Comparison of ENCODE assay signal across 20 cellular contexts in the genomic region with DNA sequence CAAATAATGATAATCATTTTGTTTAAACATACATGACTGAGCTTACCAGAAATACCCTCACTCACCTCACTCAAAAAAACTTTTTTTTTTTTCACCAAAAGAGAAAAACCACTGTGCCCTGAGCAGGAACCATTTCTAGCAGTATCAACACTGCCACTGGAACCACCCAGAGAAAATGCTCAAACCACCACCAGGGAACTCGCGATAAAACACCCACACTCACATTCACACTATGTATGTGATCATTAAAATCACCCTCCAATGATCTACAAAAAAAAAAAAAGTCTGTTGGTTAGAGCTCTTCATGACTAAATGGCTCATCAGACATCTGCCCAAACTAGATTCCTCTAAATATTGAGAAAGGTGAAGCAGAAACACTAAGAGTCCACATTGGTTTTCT. TPM values are rescaled to one million over a fixed set of nuclear protein-coding genes. Genes with fewer than 3 reads are reported as not detected.
DNase-seq lines count a peak whose midpoint lies in the region; ATAC-seq, FAIRE-seq and TF ChIP-seq lines count a peak whose summit lies in the region.
"Had no signal": no experiment of that assay in that cellular context is flagged by ENCODE, and none has a peak within 500 bp of the region (broad histone marks: within the 10 kb centered on the region; RNA-seq: fewer than 3 reads in every experiment).

No MANE protein-coding gene starts in this region.

- WGBS in GM12878 (ENCODE audit: insufficient coverage, insufficient replicate concordance, low lambda C conversion rate, missing lambda C conversion rate) = 38% methylated on average over 2 of the region's 2 CpGs

- BruUV-seq in GM12878 (replicated peaks; lab: Mats Ljungman, UMichigan) = no TSS peak

- ATAC-seq in GM12878 = peak; percentile 58
- ATAC-seq in stimulated activated naive B cell treated with anti-CD40 and anti-IgM and Interleukin-4, amounts not matched to agents 10 μg/mL and 1 μg/mL and 100 μg/mL, for 72 hours (replicated peaks) = peak; percentile 41 to 53
- ATAC-seq in T-helper 17 cell = no peak

- TF ChIP-seq POLR2A in GM12878 (IDR thresholded peaks at IDR 0.05; ENCODE audit: low read depth, low read length) = no peak

- FAIRE-seq in GM12878 (lab: Jason Lieb, UNC) = no peak
- FAIRE-seq: D721Med had no signal

- SMC1A ChIA-PET in GM12878 (lab: Charles Lee; ENCODE audit: uncharacterized antibody, unreplicated experiment) = interaction anchor here (0.8 to 1.6 kb wide), 4 partner anchors 10 to 138 kb away, joined by 3 to 6 read pairs (median 3); no protein-coding TSS in a partner anchor

- H3K27ac Mint-ChIP-seq in T-helper 1 cell treated with Interleukin-12 subunit alpha and Interleukin-12 subunit beta and Interleukin-4 antibody, amounts not matched to agents 30 μg/mL and 1 μg/mL, for 36 hours = no peak overlapping the region
- H3K27ac Mint-ChIP-seq in activated naive CD4-positive, alpha-beta T cell treated with anti-CD3 and anti-CD28 coated beads for 36 hours = peak overlapping the region; percentile 10
- H3K27ac Mint-ChIP-seq in stimulated activated naive B cell treated with anti-CD40 and anti-IgM and Interleukin-4, amounts not matched to agents 10 μg/mL and 1 μg/mL and 100 μg/mL, for 72 hours = no peak overlapping the region
- H3K27ac Mint-ChIP-seq in T-helper 17 cell = no peak overlapping the region

- peaks cover 50% of the 10 kb centered on the region for H3K4me1 Mint-ChIP-seq in T-helper 1 cell treated with Interleukin-12 subunit alpha and Interleukin-12 subunit beta and Interleukin-4 antibody, amounts not matched to agents 30 μg/mL and 1 μg/mL, for 36 hours (ENCODE audit: low read depth)
- peaks cover 52% of the 10 kb centered on the region for H3K4me1 Mint-ChIP-seq in activated naive CD4-positive, alpha-beta T cell treated with anti-CD3 and anti-CD28 coated beads for 36 hours (ENCODE audit: low read depth)
- H3K4me1 Mint-ChIP-seq in stimulated activated naive B cell treated with anti-CD40 and anti-IgM and Interleukin-4, amounts not matched to agents 10 μg/mL and 1 μg/mL and 100 μg/mL, for 72 hours = peaks cover 15 to 57% of the 10 kb centered on the region in 2 donors
- H3K4me1 Mint-ChIP-seq in T-helper 17 cell = peaks cover 6% of the 10 kb centered on the region

- POLR2A ChIA-PET in GM12878 (lab: Charles Lee) = interaction anchor here (0.6 to 0.7 kb wide), 3 partner anchors 64 to 221 kb away, joined by 3 to 4 read pairs (median 3); no protein-coding TSS in a partner anchor

- H3K4me2 ChIP-seq in GM12878 (ENCODE audit: control insufficient read depth, insufficient read depth) = no peak overlapping the region

- intact Hi-C loops in activated naive CD4-positive, alpha-beta T cell treated with anti-CD3 and anti-CD28 coated beads for 36 hours (cut with micrococcal nuclease) = no loop called here
- intact Hi-C loops in GM12878 (cut with micrococcal nuclease; ENCODE audit: unreplicated experiment) = no loop called here

- no peak overlapping the region for H3K9ac ChIP-seq in GM12878 (ENCODE audit: control insufficient read depth, insufficient read depth, low read length)

- no peak for TF ChIP-seq CTCF in GM12878 (IDR thresholded peaks at IDR 0.05 in 2 of 3, conservative IDR thresholded peaks at IDR 0.05 in 1 of 3; ENCODE audit: control insufficient read depth in 2 of 3, extremely low read depth in 1 of 3, insufficient read depth in 1 of 3, low read depth in 3 of 3, low read length in 3 of 3)

- H3K27me3 ChIP-seq in GM12878 (replicated peaks in 1 of 2; ENCODE audit: control insufficient read depth in 2 of 2, insufficient read depth in 2 of 2, low read length in 1 of 2) = no peaks in the 10 kb centered on the region
- H3K27me3 ChIP-seq: MG63 had no signal

- no peaks in the 10 kb centered on the region for H3K4me1 ChIP-seq in GM12878 (ENCODE audit: control insufficient read depth, insufficient read depth, low read length)

- no peaks in the 10 kb centered on the region for H3K36me3 ChIP-seq in GM12878 (ENCODE audit: control insufficient read depth in 2 of 2, insufficient read depth in 2 of 2, low read length in 1 of 2)
- H3K36me3 ChIP-seq: MG63 had no signal

- RAD21 ChIA-PET in GM12878 (lab: Charles Lee; ENCODE audit: unreplicated experiment) = interaction anchor here (0.9 to 1.5 kb wide), 3 partner anchors 112 to 215 kb away, joined by 3 read pairs; no protein-coding TSS in a partner anchor

- in situ Hi-C loops in GM12878 (cut with MboI) = no loop called here

- peaks cover 3% of the 10 kb centered on the region for H3K27me3 Mint-ChIP-seq in T-helper 1 cell treated with Interleukin-12 subunit alpha and Interleukin-12 subunit beta and Interleukin-4 antibody, amounts not matched to agents 30 μg/mL and 1 μg/mL, for 36 hours (ENCODE audit: low read depth)
- no peaks in the 10 kb centered on the region for H3K27me3 Mint-ChIP-seq in activated naive CD4-positive, alpha-beta T cell treated with anti-CD3 and anti-CD28 coated beads for 36 hours (ENCODE audit: low read depth)
- H3K27me3 Mint-ChIP-seq in stimulated activated naive B cell treated with anti-CD40 and anti-IgM and Interleukin-4, amounts not matched to agents 10 μg/mL and 1 μg/mL and 100 μg/mL, for 72 hours = peaks cover 0 to 3% of the 10 kb centered on the region in 2 donors
- H3K27me3 Mint-ChIP-seq in T-helper 17 cell = no peaks in the 10 kb centered on the region

- CTCF ChIA-PET in activated naive CD4-positive, alpha-beta T cell treated with anti-CD3 and anti-CD28 coated beads for 36 hours (lab: Charles Lee) = interaction anchor here (0.6 to 1.7 kb wide), 6 partner anchors 21 to 248 kb away, joined by 3 to 4 read pairs (median 4); no protein-coding TSS in a partner anchor
- CTCF ChIA-PET in GM12878 (lab: Yijun Ruan, JAX) = interaction anchor here (1.0 to 1.9 kb wide), 3 partner anchors 10 to 112 kb away, joined by 3 to 4 read pairs (median 3); no protein-coding TSS in a partner anchor

- H3K9me3 Mint-ChIP-seq in T-helper 1 cell treated with Interleukin-12 subunit alpha and Interleukin-12 subunit beta and Interleukin-4 antibody, amounts not matched to agents 30 μg/mL and 1 μg/mL, for 36 hours = peaks cover 4% of the 10 kb centered on the region
- peaks cover 3% of the 10 kb centered on the region for H3K9me3 Mint-ChIP-seq in activated naive CD4-positive, alpha-beta T cell treated with anti-CD3 and anti-CD28 coated beads for 36 hours
- H3K9me3 Mint-ChIP-seq in stimulated activated naive B cell treated with anti-CD40 and anti-IgM and Interleukin-4, amounts not matched to agents 10 μg/mL and 1 μg/mL and 100 μg/mL, for 72 hours = peaks cover 8 to 9% of the 10 kb centered on the region in 2 donors

- no peak for TF ChIP-seq RAD21 in GM12878 (IDR thresholded peaks at IDR 0.05; ENCODE audit: insufficient read depth, low read depth, low read length)

- H2AFZ ChIP-seq in GM12878 (ENCODE audit: control insufficient read depth, low read depth, low read length) = no peak overlapping the region

- DNase-seq in T-helper 1 cell = no peak
- DNase-seq in activated naive CD4-positive, alpha-beta T cell treated with anti-CD3 and anti-CD28 coated beads for 36 hours = no peak
- no peak for DNase-seq in activated naive CD4-positive, alpha-beta T cell (lab: John Stamatoyannopoulos, UW)
- DNase-seq in GM12878 (ENCODE audit: low read depth, low spot score) = no peak
- DNase-seq in stimulated activated naive B cell treated with anti-CD40 and anti-IgM and Interleukin-4, amounts not matched to agents 10 μg/mL and 1 μg/mL and 100 μg/mL, for 72 hours = no peak
- no peak for DNase-seq in T-helper 17 cell
- DNase-seq in DMS153 (lab: John Stamatoyannopoulos, UW) = no peak
- DNase-seq: AML-193, DMS79, Kasumi-1, MG63, NCI-H1048, NCI-H1436, NCI-H1930, NCI-H226, NCI-H524 had no signal

- H3K79me2 ChIP-seq in GM12878 (ENCODE audit: control insufficient read depth, insufficient read depth, low read length) = no peaks in the 10 kb centered on the region

- no peak overlapping the region for H3K4me3 ChIP-seq in GM12878
- H3K4me3 ChIP-seq: MG63 had no signal

- H3K9me3 ChIP-seq in GM12878 (replicated peaks; ENCODE audit: control insufficient read depth, insufficient read depth, low read length) (no peaks in the 10 kb centered on the region; the same call in 2 of the 3 replicates), T-helper 17 cell (ENCODE audit: control insufficient read depth, low read length, poor library complexity, severe bottlenecking) (peaks cover 2% of the 10 kb centered on the region)
- H3K9me3 ChIP-seq: MG63 had no signal

- H3K27ac ChIP-seq in GM12878 (ENCODE audit: control insufficient read depth, insufficient read depth) = no peak overlapping the region
- H3K27ac ChIP-seq: 22Rv1, C4-2B had no signal

- peak overlapping the region; percentile 31 for H3K4me3 Mint-ChIP-seq in T-helper 1 cell treated with Interleukin-12 subunit alpha and Interleukin-12 subunit beta and Interleukin-4 antibody, amounts not matched to agents 30 μg/mL and 1 μg/mL, for 36 hours
- H3K4me3 Mint-ChIP-seq in activated naive CD4-positive, alpha-beta T cell treated with anti-CD3 and anti-CD28 coated beads for 36 hours = no peak overlapping the region
- no peak overlapping the region for H3K4me3 Mint-ChIP-seq in stimulated activated naive B cell treated with anti-CD40 and anti-IgM and Interleukin-4, amounts not matched to agents 10 μg/mL and 1 μg/mL and 100 μg/mL, for 72 hours
- no peak overlapping the region for H3K4me3 Mint-ChIP-seq in T-helper 17 cell

- H3K36me3 Mint-ChIP-seq in T-helper 1 cell treated with Interleukin-12 subunit alpha and Interleukin-12 subunit beta and Interleukin-4 antibody, amounts not matched to agents 30 μg/mL and 1 μg/mL, for 36 hours (ENCODE audit: low read depth) = peaks cover 77% of the 10 kb centered on the region
- peaks cover 53% of the 10 kb centered on the region for H3K36me3 Mint-ChIP-seq in activated naive CD4-positive, alpha-beta T cell treated with anti-CD3 and anti-CD28 coated beads for 36 hours (ENCODE audit: low read depth)
- H3K36me3 Mint-ChIP-seq in stimulated activated naive B cell treated with anti-CD40 and anti-IgM and Interleukin-4, amounts not matched to agents 10 μg/mL and 1 μg/mL and 100 μg/mL, for 72 hours = peaks cover 26 to 27% of the 10 kb centered on the region in 2 donors
- peaks cover 2% of the 10 kb centered on the region for H3K36me3 Mint-ChIP-seq in T-helper 17 cell (ENCODE audit: low read depth)

- no peaks in the 10 kb centered on the region for H4K20me1 ChIP-seq in GM12878 (ENCODE audit: control insufficient read depth, insufficient read depth)

- no peak for TF ChIP-seq EP300 in GM12878 (IDR thresholded peaks at IDR 0.05; ENCODE audit: borderline replicate concordance in 1 of 2, control insufficient read depth in 1 of 2, low read depth in 2 of 2, low read length in 2 of 2)

RNA-seq across cellular contexts. Expression of gene TIAM1, which starts 11.5 kb away (rescaled TPM):
- 10 to 100 TPM; 50.1 to 51.0 TPM for total RNA-seq in activated naive CD4-positive, alpha-beta T cell treated with anti-CD3 and anti-CD28 coated beads for 36 hours
- 92.6 and 100 TPM in 2 replicates for total RNA-seq in GM12878 (2013; cell fraction: nucleolus; rRNA removed)
- total RNA-seq in GM12878 (2014; rRNA removed) = 1.1 TPM in 2 replicates
- 0.76 and 1.2 TPM in 2 replicates for total RNA-seq in GM12878 (2014; rRNA removed; fragmentation: Illumina TruSeq; extraction: Trizol)
- total RNA-seq in GM12878 (2021) = 1.6 and 2.1 TPM in 2 replicates
- polyA plus RNA-seq in GM12878 (2011; ENCODE audit: low read depth) = 0.55 TPM
- 29.1 and 35.9 TPM in 2 replicates for polyA plus RNA-seq in GM12878 (2011; rRNA removed)
- polyA plus RNA-seq in GM12878 (2011; cell fraction: cytosol; rRNA removed) = 30.9 and 34.8 TPM in 2 replicates
- 51.4 and 58.8 TPM in 2 replicates for polyA plus RNA-seq in GM12878 (2011; cell fraction: nucleus; rRNA removed)
- polyA plus RNA-seq in GM12878 (2012) = 0.72 and 0.94 TPM in 2 replicates
- polyA plus RNA-seq in GM12878 (2014; fragmentation: Illumina TruSeq; extraction: Trizol) = 0.82 and 0.97 TPM in 2 replicates
- polyA plus RNA-seq in GM12878 (2014; fragmentation: Nextera tagmentation; extraction: Ambion mirVana) = under 1 TPM; 0.31 to 0.42 TPM
- 0.72 and 0.81 TPM in 2 replicates for polyA plus RNA-seq in GM12878 (2014; rRNA removed)
- polyA plus RNA-seq in GM12878 (2016; fragmentation: Nextera tagmentation; extraction: Ambion mirVana) = under 1 TPM; 0.64 to 0.71 TPM
- polyA minus RNA-seq in GM12878 (2011; rRNA and poly(A)+ RNA removed) = 147 and 169 TPM in 2 replicates
- 37.4 and 39.7 TPM in 2 replicates for polyA minus RNA-seq in GM12878 (2011; cell fraction: cytosol; rRNA and poly(A)+ RNA removed)
- polyA minus RNA-seq in GM12878 (2011; cell fraction: nucleus; rRNA and poly(A)+ RNA removed) = 69.0 and 110 TPM in 2 replicates
- total RNA-seq in T-helper 17 cell = 10 to 100 TPM; 54.2 to 68.7 TPM
